ENCODE assay signal across 12 cellular contexts in genomic region chr20:3364323-3365013, GRCh38. TPM values are rescaled to one million over a fixed set of nuclear protein-coding genes. Genes with fewer than 3 reads are reported as not detected.
DNase-seq lines count a peak whose midpoint lies in the region; ATAC-seq and TF ChIP-seq lines count a peak whose summit lies in the region.
"Had no signal": no experiment of that assay in that cellular context is flagged by ENCODE, and none has a peak within 500 bp of the region (broad histone marks: within the 10 kb centered on the region; RNA-seq: fewer than 3 reads in every experiment).

No MANE protein-coding gene starts in this region.

- CTCF ChIA-PET in AG04449 (lab: Yijun Ruan, JAX) (no interaction called here), IMR-90 (lab: Yijun Ruan, JAX) (interaction anchor here (0.6 kb wide), 1 partner anchor 17 kb away, joined by 3 read pairs; no protein-coding TSS in a partner anchor), HEK293T (lab: Yijun Ruan, JAX) (interaction anchor here (0.7 kb wide), 1 partner anchor 37 kb away, joined by 3 read pairs; no protein-coding TSS in a partner anchor)

- H3K4me1 Mint-ChIP-seq in effector memory CD8-positive, alpha-beta T cell (ENCODE audit: low read depth in 2 of 2) = no peaks in the 10 kb centered on the region
- H3K4me1 Mint-ChIP-seq: CD8-positive, alpha-beta memory T cell had no signal

- peak overlapping the region; percentile 30 to 91 for H3K27ac Mint-ChIP-seq in effector memory CD8-positive, alpha-beta T cell
- H3K27ac Mint-ChIP-seq: CD8-positive, alpha-beta memory T cell had no signal

- no peak overlapping the region for H3K9ac ChIP-seq in IMR-90 (ENCODE audit: low read depth, low read length)
- H3K9ac ChIP-seq: BLaER1 had no signal

- H3K14ac ChIP-seq in IMR-90 (replicated peaks; ENCODE audit: low read depth, low read length) = no peak overlapping the region

- no peak overlapping the region for H3K18ac ChIP-seq in IMR-90 (ENCODE audit: low read depth, low read length)

- H2BK15ac ChIP-seq in IMR-90 (ENCODE audit: low read depth, low read length) = no peak overlapping the region

- no peak overlapping the region for H2BK120ac ChIP-seq in IMR-90 (ENCODE audit: low read depth, low read length)

- in situ Hi-C loops in IMR-90 (cut with MboI; ENCODE audit: low sequenced_read_pairs) = no loop called here

- BruUV-seq in IMR-90 (replicated peaks; lab: Mats Ljungman, UMichigan) = no TSS peak

- H3K4me3 Mint-ChIP-seq in effector memory CD8-positive, alpha-beta T cell = no peak overlapping the region
- H3K4me3 Mint-ChIP-seq: CD8-positive, alpha-beta memory T cell had no signal

- no peak overlapping the region for H4K5ac ChIP-seq in IMR-90 (ENCODE audit: low read depth, low read length)

- H3K9me3 ChIP-seq in IMR-90 (ENCODE audit: control insufficient read depth, insufficient read depth, low read length) = no peaks in the 10 kb centered on the region

- H3K79me1 ChIP-seq in IMR-90 (ENCODE audit: low read depth in 1 of 2, low read length in 2 of 2) = no peaks in the 10 kb centered on the region

- POLR2A ChIA-PET in AG04449 (lab: Yijun Ruan, JAX) (no interaction called here), IMR-90 (lab: Charles Lee; ENCODE audit: unreplicated experiment) (no interaction called here), HEK293T (lab: Yijun Ruan, JAX) (no interaction called here)

- H2AFZ ChIP-seq in IMR-90 (replicated peaks; ENCODE audit: low read length, poor library complexity) = no peak overlapping the region

- no peaks in the 10 kb centered on the region for H3K27me3 Mint-ChIP-seq in effector memory CD8-positive, alpha-beta T cell

- H3K4me3 ChIP-seq in AG04449 (ENCODE audit: low read depth, low read length) (no peak overlapping the region), IMR-90 (ENCODE audit: insufficient read depth, low read depth, low read length) (no peak overlapping the region)
- H3K4me3 ChIP-seq: BLaER1 had no signal

- H2BK5ac ChIP-seq in IMR-90 (ENCODE audit: low read depth, low read length, poor library complexity, severe bottlenecking) = no peak overlapping the region

- intact Hi-C loops in IMR-90 (cut with micrococcal nuclease) = no loop called here

- no peak for TF ChIP-seq CTCF in AG04449 (IDR thresholded peaks at IDR 0.05; ENCODE audit: insufficient read depth, low read length, missing control alignments)
- TF ChIP-seq CTCF in IMR-90 (conservative IDR thresholded peaks at IDR 0.05; ENCODE audit: low read depth, low read length) = no peak

- H2AK5ac ChIP-seq in IMR-90 (ENCODE audit: low read depth, low read length) = no peak overlapping the region

- no peaks in the 10 kb centered on the region for H3K9me3 Mint-ChIP-seq in effector memory CD8-positive, alpha-beta T cell
- H3K9me3 Mint-ChIP-seq: CD8-positive, alpha-beta memory T cell had no signal

- no peak overlapping the region for H2AK9ac ChIP-seq in IMR-90 (replicated peaks; ENCODE audit: low read depth, low read length, poor library complexity)

- H3K27ac ChIP-seq in IMR-90 (ENCODE audit: insufficient read depth, low read length) = no peak overlapping the region
- H3K27ac ChIP-seq: BLaER1 had no signal

- no peaks in the 10 kb centered on the region for H4K20me1 ChIP-seq in IMR-90 (ENCODE audit: insufficient read depth, low read length)
- H4K20me1 ChIP-seq: BLaER1 had no signal

- peaks cover 12% of the 10 kb centered on the region for H3K36me3 Mint-ChIP-seq in effector memory CD8-positive, alpha-beta T cell (ENCODE audit: insufficient read depth)

- no peak overlapping the region for H3K23ac ChIP-seq in IMR-90 (ENCODE audit: low read depth, low read length)

- dilution Hi-C loops in IMR-90 (cut with HindIII; ENCODE audit: low sequenced_read_pairs, unreplicated experiment) = no loop called here

- DNase-seq in AG04449 (ENCODE audit: low read depth, low spot score) (peak; percentile 4), EH (ENCODE audit: low read depth) (peak; percentile 39), IMR-90 (no peak), COR-L47 (lab: John Stamatoyannopoulos, UW) (no peak), HEK293T (ENCODE audit: extremely low spot score) (no peak), AML-193 (lab: John Stamatoyannopoulos, UW) (no peak)
- no peak for DNase-seq in effector memory CD8-positive, alpha-beta T cell
- DNase-seq: 8988T; CD8-positive, alpha-beta memory T cell; HCEC 1CT had no signal

- peaks cover 18% of the 10 kb centered on the region for H3K36me3 ChIP-seq in IMR-90 (ENCODE audit: control insufficient read depth, insufficient read depth, low read length)

- TF ChIP-seq RAD21 in IMR-90 (IDR thresholded peaks at IDR 0.05; ENCODE audit: low read length) = no peak

- no peaks in the 10 kb centered on the region for H3K27me3 ChIP-seq in IMR-90 (ENCODE audit: control insufficient read depth, insufficient read depth, low read length)
- H3K27me3 ChIP-seq: BLaER1 had no signal

- no peak overlapping the region for H3K56ac ChIP-seq in IMR-90 (ENCODE audit: extremely low read depth, insufficient read depth, low read length)

- H2BK20ac ChIP-seq in IMR-90 (ENCODE audit: low read depth, low read length) = no peak overlapping the region

- H3K4me2 ChIP-seq in IMR-90 (ENCODE audit: low read depth, low read length) = no peak overlapping the region
- H3K4me2 ChIP-seq: BLaER1 had no signal

- no peak overlapping the region for H3K4ac ChIP-seq in IMR-90 (ENCODE audit: low read depth, low read length)

- H4K91ac ChIP-seq in IMR-90 (ENCODE audit: insufficient read depth, low read depth, low read length) = no peak overlapping the region

- H4K8ac ChIP-seq in IMR-90 (ENCODE audit: low read depth in 2 of 2, low read length in 2 of 2) = no peak overlapping the region

- ATAC-seq in IMR-90 (ENCODE audit: low read depth) (peak; percentile 69), HG03521 (IDR thresholded peaks at IDR 0.05; ENCODE audit: unreplicated experiment) (no peak)
- ATAC-seq in effector memory CD8-positive, alpha-beta T cell (replicated peaks) = no peak

- no CpG with 5 or more reads among the region's 3 CpGs for WGBS in IMR-90 (ENCODE audit: extremely low coverage in 2 of 2, insufficient read length in 1 of 2), 2 experiments

- H3K9me1 ChIP-seq in IMR-90 (ENCODE audit: insufficient read depth, low read length) = no peaks in the 10 kb centered on the region

- no peaks in the 10 kb centered on the region for H3K4me1 ChIP-seq in IMR-90 (ENCODE audit: control insufficient read depth, insufficient read depth, low read length)

- no peak for TF ChIP-seq POLR2A in IMR-90 (IDR thresholded peaks at IDR 0.05; ENCODE audit: low read depth, low read length)

TF ChIP-seq in IMR-90, 13 proteins besides CTCF, POLR2A, EP300 and RAD21:
- TF ChIP-seq FOS (IDR thresholded peaks at IDR 0.05; ENCODE audit: low read depth, low read length) = no peak
- TF ChIP-seq SMC3 (IDR thresholded peaks at IDR 0.05; ENCODE audit: low read depth, low read length) = no peak

TF ChIP-seq in HEK293T, 16 proteins besides CTCF, POLR2A, EP300 and RAD21:
- TF ChIP-seq FOXK2 (IDR thresholded peaks at IDR 0.05) (no peak), SP1 (IDR thresholded peaks at IDR 0.05) (no peak), ZNF384 (IDR thresholded peaks at IDR 0.05) (no peak), FOXM1 (IDR thresholded peaks at IDR 0.05; ENCODE audit: borderline replicate concordance) (no peak), FOXA1 (IDR thresholded peaks at IDR 0.05) (no peak), ELF4 (IDR thresholded peaks at IDR 0.05) (no peak), LEF1 (IDR thresholded peaks at IDR 0.05; ENCODE audit: borderline replicate concordance) (no peak), L3MBTL2 (conservative IDR thresholded peaks at IDR 0.05) (no peak)

RNA-seq across cellular contexts. Expression of gene DNAAF9, which starts 43.0 kb away (rescaled TPM):
- 7.8 and 7.9 TPM in 2 replicates for total RNA-seq in IMR-90 (2012; rRNA removed)
- 6.9 and 8.2 TPM in 2 replicates for polyA plus RNA-seq in IMR-90 (2012; rRNA removed)
- polyA plus RNA-seq in IMR-90 (2012; cell fraction: cytosol; rRNA removed) = 3.6 and 4.1 TPM in 2 replicates
- polyA plus RNA-seq in IMR-90 (2012; cell fraction: nucleus; rRNA removed; ENCODE audit: low replicate concordance) = 13.2 and 23.6 TPM in 2 replicates

Comparison
In these comparisons a context has a peak if more than half of its experiments do, and no peak if none do; other contexts are left out.
1. DNase-seq: peak in AG04449 (single experiment) and EH (single experiment); none in IMR-90 (single experiment), effector memory CD8-positive, alpha-beta T cell (0 of 3), COR-L47 (single experiment), HEK293T (single experiment) and AML-193 (0 of 2).